Comparison of ENCODE assay signal across 8 cellular contexts in genomic region chr16:83952940-83953795, GRCh38. TPM values are rescaled to one million over a fixed set of nuclear protein-coding genes. Genes with fewer than 3 reads are reported as not detected.
DNase-seq lines count a peak whose midpoint lies in the region; ATAC-seq and TF ChIP-seq lines count a peak whose summit lies in the region.

A gene with protein sequence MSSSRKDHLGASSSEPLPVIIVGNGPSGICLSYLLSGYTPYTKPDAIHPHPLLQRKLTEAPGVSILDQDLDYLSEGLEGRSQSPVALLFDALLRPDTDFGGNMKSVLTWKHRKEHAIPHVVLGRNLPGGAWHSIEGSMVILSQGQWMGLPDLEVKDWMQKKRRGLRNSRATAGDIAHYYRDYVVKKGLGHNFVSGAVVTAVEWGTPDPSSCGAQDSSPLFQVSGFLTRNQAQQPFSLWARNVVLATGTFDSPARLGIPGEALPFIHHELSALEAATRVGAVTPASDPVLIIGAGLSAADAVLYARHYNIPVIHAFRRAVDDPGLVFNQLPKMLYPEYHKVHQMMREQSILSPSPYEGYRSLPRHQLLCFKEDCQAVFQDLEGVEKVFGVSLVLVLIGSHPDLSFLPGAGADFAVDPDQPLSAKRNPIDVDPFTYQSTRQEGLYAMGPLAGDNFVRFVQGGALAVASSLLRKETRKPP (plus strand): TSS chr16:83953240. CDS start chr16:83957672, 4,432 bp downstream.

- no peaks in the 10 kb centered on the region for H3K27me3 ChIP-seq in layer of hippocampus (ENCODE audit: control insufficient read depth, insufficient read depth, low read length)

- peak within 1 kb of the TSS; percentile 62 for H3K4me3 ChIP-seq in choroid plexus epithelial cell (ENCODE audit: low read depth, low read length)

- TF ChIP-seq CTCF in choroid plexus epithelial cell (conservative IDR thresholded peaks at IDR 0.05; ENCODE audit: low read depth, low read length): no peak

- peak; percentile 97 for DNase-seq in A172 (ENCODE audit: low spot score)
- peak; percentile 58 for DNase-seq in NCI-H2227 (lab: John Stamatoyannopoulos, UW; ENCODE audit: unreplicated experiment)
- peak; percentile 72 for DNase-seq in activated CD4-positive, CD25-positive, alpha-beta regulatory T cell treated with anti-CD3 and anti-CD28 coated beads, Interleukin-2, amount 50 U/mL, for 72 hours
- peak; percentile 95 for DNase-seq in choroid plexus epithelial cell (ENCODE audit: low read depth)
- peak; percentile 50 to 83 (median 76) for DNase-seq in stimulated activated CD4-positive, alpha-beta T cell treated with anti-CD3 and anti-CD28 coated beads, Interleukin-1b, Interleukin-23, amount 100 ng/mL, for 24 hours (ENCODE audit: low read depth in 4 of 4, low spot score in 1 of 4)

- ATAC-seq in GM18520 (IDR thresholded peaks at IDR 0.05; ENCODE audit: unreplicated experiment): peak; percentile 44
- ATAC-seq in HG03066 (IDR thresholded peaks at IDR 0.05; ENCODE audit: low read depth, unreplicated experiment): peak; percentile 71

- H3K27ac ChIP-seq in layer of hippocampus (ENCODE audit: low read depth, low read length): peak within 1 kb of the TSS; percentile 66

RNA-seq across cellular contexts. Expression of the gene that starts here (rescaled TPM):
- 6.2 and 10.6 TPM in 2 replicates for total RNA-seq in A172 (2014; rRNA removed; shearing (Covaris generic))

Comparison
In these comparisons a context has a peak if more than half of its experiments do, and no peak if none do; other contexts are left out.
1. Peak in every context shown above with its lines: DNase-seq, ATAC-seq, H3K4me3 ChIP-seq and H3K27ac ChIP-seq.